ENCODE assay signal across 15 cellular contexts in the genomic region with DNA sequence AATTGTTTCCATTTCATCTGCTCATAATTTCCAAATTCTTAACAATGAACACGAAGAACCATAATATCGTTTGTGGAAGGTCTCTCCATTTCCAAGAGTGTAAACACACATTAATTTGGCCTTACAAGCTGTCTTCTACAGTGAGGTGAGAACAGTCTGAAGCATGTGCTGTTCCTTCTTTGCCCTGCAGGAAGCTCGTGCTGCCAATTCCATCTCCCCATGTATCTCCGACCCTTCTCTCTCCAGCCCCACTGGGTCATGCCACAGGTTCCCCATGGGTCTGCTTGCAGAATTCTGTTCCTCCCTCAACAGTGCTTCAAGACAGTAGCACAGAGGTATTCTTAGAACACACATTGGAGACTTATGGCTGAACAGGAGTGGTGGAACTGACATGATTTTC.
DNase-seq lines count a peak whose midpoint lies in the region; ATAC-seq and TF ChIP-seq lines count a peak whose summit lies in the region.
"Had no signal": no experiment of that assay in that cellular context is flagged by ENCODE, and none has a peak within 500 bp of the region (broad histone marks: within the 10 kb centered on the region; RNA-seq: fewer than 3 reads in every experiment).

No MANE protein-coding gene starts in this region.

- peak; percentile 51 for ATAC-seq in WTC11
- no peak for ATAC-seq in stimulated activated naive CD8-positive, alpha-beta T cell treated with anti-CD3 and anti-CD28 coated beads, Interleukin-15, amount 100 ng/mL, for 72 hours

- H3K4me1 Mint-ChIP-seq in WTC11: peaks cover 57% of the 10 kb centered on the region
- H3K4me1 Mint-ChIP-seq in endodermal cell: peaks cover 5% of the 10 kb centered on the region
- H3K4me1 Mint-ChIP-seq in stimulated activated naive CD8-positive, alpha-beta T cell treated with anti-CD3 and anti-CD28 coated beads, Interleukin-15, amount 100 ng/mL, for 72 hours: peaks cover 84% of the 10 kb centered on the region

- H3K27ac ChIP-seq in cardiac muscle cell: peak overlapping the region; percentile 76
- H3K27ac ChIP-seq in left ventricle myocardium inferior (replicated peaks): no peak overlapping the region
- H3K27ac ChIP-seq in endodermal cell (ENCODE audit: low read depth, low read length): no peak overlapping the region
- H3K27ac ChIP-seq: right atrium auricular region, tibial artery had no signal

- H3K4me3 ChIP-seq in cardiac muscle cell (no peak overlapping the region), left ventricle myocardium inferior (no peak overlapping the region), endodermal cell (ENCODE audit: low read length) (no peak overlapping the region)
- H3K4me3 ChIP-seq: right atrium auricular region, tibial artery had no signal

- H3K27me3 Mint-ChIP-seq in WTC11 (ENCODE audit: low read depth) (no peaks in the 10 kb centered on the region), endodermal cell (ENCODE audit: insufficient read depth) (no peaks in the 10 kb centered on the region)
- H3K27me3 Mint-ChIP-seq in stimulated activated naive CD8-positive, alpha-beta T cell treated with anti-CD3 and anti-CD28 coated beads, Interleukin-15, amount 100 ng/mL, for 72 hours: no peaks in the 10 kb centered on the region

- TF ChIP-seq CTCF in cardiac muscle cell (IDR thresholded peaks at IDR 0.05; ENCODE audit: low read depth, low read length): no peak
- no peak for TF ChIP-seq CTCF in left ventricle myocardium inferior (IDR thresholded peaks at IDR 0.05; ENCODE audit: borderline replicate concordance)
- TF ChIP-seq CTCF in WTC11 (IDR thresholded peaks at IDR 0.05): no peak
- TF ChIP-seq CTCF in endodermal cell (conservative IDR thresholded peaks at IDR 0.05): peak; percentile 55

- peaks cover 24% of the 10 kb centered on the region for H3K4me1 ChIP-seq in cardiac muscle cell (ENCODE audit: low read depth)
- peaks cover 70% of the 10 kb centered on the region for H3K4me1 ChIP-seq in left ventricle myocardium inferior
- H3K4me1 ChIP-seq in endodermal cell (ENCODE audit: control insufficient read depth, insufficient read depth, low read length): peaks cover 4% of the 10 kb centered on the region

- no peak overlapping the region for H3K9ac ChIP-seq in endodermal cell (ENCODE audit: extremely low read depth, low read length, poor library complexity, severe bottlenecking)

- H3K9me3 Mint-ChIP-seq in WTC11 (no peaks in the 10 kb centered on the region), endodermal cell (no peaks in the 10 kb centered on the region)
- no peaks in the 10 kb centered on the region for H3K9me3 Mint-ChIP-seq in stimulated activated naive CD8-positive, alpha-beta T cell treated with anti-CD3 and anti-CD28 coated beads, Interleukin-15, amount 100 ng/mL, for 72 hours

- H3K27ac Mint-ChIP-seq in WTC11 (peak overlapping the region; percentile 28; the same call in 1 of the 2 replicates), endodermal cell (no peak overlapping the region)
- H3K27ac Mint-ChIP-seq in stimulated activated naive CD8-positive, alpha-beta T cell treated with anti-CD3 and anti-CD28 coated beads, Interleukin-15, amount 100 ng/mL, for 72 hours: peak overlapping the region in 1 of 2 donors; percentile 59

- CTCF ChIA-PET in WTC11 (lab: Charles Lee): interaction anchor here (0.8 to 1.4 kb wide), 6 partner anchors 8 to 173 kb away, joined by 3 to 4 read pairs (median 3); no protein-coding TSS in a partner anchor

- peaks cover 12% of the 10 kb centered on the region for H3K36me3 ChIP-seq in cardiac muscle cell
- peaks cover 22% of the 10 kb centered on the region for H3K36me3 ChIP-seq in left ventricle myocardium inferior
- peaks cover 52% of the 10 kb centered on the region for H3K36me3 ChIP-seq in endodermal cell (ENCODE audit: control insufficient read depth, insufficient read depth, low read length)

- intact Hi-C loops in left ventricle myocardium inferior (cut with micrococcal nuclease): no loop called here

- no peak overlapping the region for H3K4me3 Mint-ChIP-seq in WTC11
- no peak overlapping the region for H3K4me3 Mint-ChIP-seq in endodermal cell
- peak overlapping the region; percentile 8 to 47 for H3K4me3 Mint-ChIP-seq in stimulated activated naive CD8-positive, alpha-beta T cell treated with anti-CD3 and anti-CD28 coated beads, Interleukin-15, amount 100 ng/mL, for 72 hours

- H3K36me3 Mint-ChIP-seq in WTC11 (peaks cover 37% of the 10 kb centered on the region), endodermal cell (ENCODE audit: low read depth) (peaks cover 32% of the 10 kb centered on the region)

- 89 to 92% methylated on average over 4 of the region's 4 CpGs for WGBS in endodermal cell (ENCODE audit: insufficient coverage in 1 of 2, insufficient read length in 1 of 2), 2 experiments

- H3K9me3 ChIP-seq in cardiac muscle cell (ENCODE audit: low read depth) (no peaks in the 10 kb centered on the region), left ventricle myocardium inferior (replicated peaks) (peaks cover 2% of the 10 kb centered on the region), endodermal cell (ENCODE audit: control insufficient read depth, low read length) (peaks cover 10% of the 10 kb centered on the region)
- H3K9me3 ChIP-seq: right atrium auricular region, tibial artery had no signal

- H3K27me3 ChIP-seq in cardiac muscle cell: no peaks in the 10 kb centered on the region
- H3K27me3 ChIP-seq in left ventricle myocardium inferior (ENCODE audit: low read depth): no peaks in the 10 kb centered on the region
- H3K27me3 ChIP-seq in endodermal cell (ENCODE audit: control insufficient read depth, insufficient read depth, low read length, poor library complexity, severe bottlenecking): no peaks in the 10 kb centered on the region
- H3K27me3 ChIP-seq: right atrium auricular region, tibial artery had no signal

- DNase-seq in cardiac muscle cell (ENCODE audit: low read depth in 1 of 2, low spot score in 1 of 2): no peak
- DNase-seq in left ventricle myocardium inferior: no peak
- no peak for DNase-seq in WTC11 (ENCODE audit: low spot score)
- no peak for DNase-seq in endodermal cell
- DNase-seq in stimulated activated naive CD8-positive, alpha-beta T cell treated with anti-CD3 and anti-CD28 coated beads, Interleukin-15, amount 100 ng/mL, for 72 hours: no peak
- no peak for DNase-seq in NCI-H510A treated with DMSO at 0.1 percent for 48 hours (lab: John Stamatoyannopoulos, UW)
- no peak for DNase-seq in Kasumi-1 (lab: John Stamatoyannopoulos, UW)
- DNase-seq: activated gamma-delta T cell; EL; head of caudate nucleus; NCI-H1417 treated with DMSO at 0.1 percent for 48 hours; NCI-H526 treated with DMSO at 0.1 percent for 48 hours; stimulated activated CD4-positive, alpha-beta T cell treated with anti-CD3 and anti-CD28 coated beads, Interleukin-15, amount 100 ng/mL, for 24 hours; tibial artery had no signal

- POLR2A ChIA-PET in WTC11 (lab: Charles Lee): no interaction called here

TF ChIP-seq in WTC11, 78 proteins besides CTCF, POLR2A, EP300 and RAD21:
- no peak for TF ChIP-seq GABPB1 (CRISPR knock-in tag; IDR thresholded peaks at IDR 0.05)
- TF ChIP-seq, protein P1, sequence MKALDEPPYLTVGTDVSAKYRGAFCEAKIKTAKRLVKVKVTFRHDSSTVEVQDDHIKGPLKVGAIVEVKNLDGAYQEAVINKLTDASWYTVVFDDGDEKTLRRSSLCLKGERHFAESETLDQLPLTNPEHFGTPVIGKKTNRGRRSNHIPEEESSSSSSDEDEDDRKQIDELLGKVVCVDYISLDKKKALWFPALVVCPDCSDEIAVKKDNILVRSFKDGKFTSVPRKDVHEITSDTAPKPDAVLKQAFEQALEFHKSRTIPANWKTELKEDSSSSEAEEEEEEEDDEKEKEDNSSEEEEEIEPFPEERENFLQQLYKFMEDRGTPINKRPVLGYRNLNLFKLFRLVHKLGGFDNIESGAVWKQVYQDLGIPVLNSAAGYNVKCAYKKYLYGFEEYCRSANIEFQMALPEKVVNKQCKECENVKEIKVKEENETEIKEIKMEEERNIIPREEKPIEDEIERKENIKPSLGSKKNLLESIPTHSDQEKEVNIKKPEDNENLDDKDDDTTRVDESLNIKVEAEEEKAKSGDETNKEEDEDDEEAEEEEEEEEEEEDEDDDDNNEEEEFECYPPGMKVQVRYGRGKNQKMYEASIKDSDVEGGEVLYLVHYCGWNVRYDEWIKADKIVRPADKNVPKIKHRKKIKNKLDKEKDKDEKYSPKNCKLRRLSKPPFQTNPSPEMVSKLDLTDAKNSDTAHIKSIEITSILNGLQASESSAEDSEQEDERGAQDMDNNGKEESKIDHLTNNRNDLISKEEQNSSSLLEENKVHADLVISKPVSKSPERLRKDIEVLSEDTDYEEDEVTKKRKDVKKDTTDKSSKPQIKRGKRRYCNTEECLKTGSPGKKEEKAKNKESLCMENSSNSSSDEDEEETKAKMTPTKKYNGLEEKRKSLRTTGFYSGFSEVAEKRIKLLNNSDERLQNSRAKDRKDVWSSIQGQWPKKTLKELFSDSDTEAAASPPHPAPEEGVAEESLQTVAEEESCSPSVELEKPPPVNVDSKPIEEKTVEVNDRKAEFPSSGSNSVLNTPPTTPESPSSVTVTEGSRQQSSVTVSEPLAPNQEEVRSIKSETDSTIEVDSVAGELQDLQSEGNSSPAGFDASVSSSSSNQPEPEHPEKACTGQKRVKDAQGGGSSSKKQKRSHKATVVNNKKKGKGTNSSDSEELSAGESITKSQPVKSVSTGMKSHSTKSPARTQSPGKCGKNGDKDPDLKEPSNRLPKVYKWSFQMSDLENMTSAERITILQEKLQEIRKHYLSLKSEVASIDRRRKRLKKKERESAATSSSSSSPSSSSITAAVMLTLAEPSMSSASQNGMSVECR (CRISPR knock-in tag; IDR thresholded peaks at IDR 0.05; ENCODE audit: borderline replicate concordance): no peak

Comparison
In these comparisons a context has a peak if more than half of its experiments do, and no peak if none do; other contexts are left out.
1. H3K4me3 Mint-ChIP-seq: peak in stimulated activated naive CD8-positive, alpha-beta T cell treated with anti-CD3 and anti-CD28 coated beads, Interleukin-15, amount 100 ng/mL, for 72 hours (2 of 2); none in WTC11 (single experiment) and endodermal cell (single experiment).